22 cellular contexts compared by ENCODE assay signal in the genomic region with DNA sequence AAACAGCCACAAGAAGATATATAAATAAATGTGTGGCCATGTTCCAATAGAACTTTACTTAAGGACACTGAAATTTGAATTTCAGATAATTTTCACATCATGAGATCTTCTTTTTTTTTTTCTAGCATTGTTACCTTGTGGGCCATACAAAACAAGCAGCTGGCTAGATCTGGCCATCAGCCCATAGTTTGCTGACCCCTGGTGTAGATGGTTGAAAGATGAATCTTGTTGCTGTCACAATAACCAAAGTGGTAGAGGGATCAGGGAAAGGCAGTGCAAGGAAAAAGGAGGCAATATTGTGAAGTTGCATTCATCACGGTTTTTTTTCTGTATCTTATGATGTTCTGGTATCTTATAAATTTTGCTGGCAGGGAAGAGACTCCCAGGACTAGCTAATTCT.
"Had no signal": no experiment of that assay in that cellular context is flagged by ENCODE, and none has a peak within 500 bp of the region (broad histone marks: within the 10 kb centered on the region; RNA-seq: fewer than 3 reads in every experiment).

No MANE protein-coding gene starts in this region.

- ATAC-seq: activated CD4-positive, alpha-beta T cell treated with anti-CD3 and anti-CD28 coated beads for 36 hours; body of pancreas; lower lobe of right lung had no signal

- H3K4me3 Mint-ChIP-seq: activated CD4-positive, alpha-beta T cell treated with anti-CD3 and anti-CD28 coated beads for 36 hours; activated naive CD8-positive, alpha-beta T cell treated with anti-CD3 and anti-CD28 coated beads, Interleukin-2, amount 10 ng/mL, durations not matched to agents 7 days and 5 days; mesothelial cell of epicardium; T-helper 1 cell treated with Interleukin-12 subunit alpha and Interleukin-12 subunit beta and Interleukin-4 antibody, amounts not matched to agents 30 μg/mL and 1 μg/mL, for 36 hours had no signal

- DNase-seq: activated CD4-positive, alpha-beta T cell treated with anti-CD3 and anti-CD28 coated beads for 36 hours; activated CD4-positive, alpha-beta T cell treated with anti-CD3 and anti-CD28 coated beads, Interleukin-2, amount 50 U/mL, for 48 hours; activated naive CD4-positive, alpha-beta T cell; activated naive CD8-positive, alpha-beta T cell treated with anti-CD3 and anti-CD28 coated beads, Interleukin-2, amount 10 ng/mL, durations not matched to agents 7 days and 5 days; activated T-cell treated with anti-CD3 and anti-CD28 coated beads for 4 hours; amygdala; body of pancreas; foreskin melanocyte; glutamatergic neuron; hippocampal formation; lower lobe of right lung; stimulated activated CD4-positive, alpha-beta T cell treated with anti-CD3 and anti-CD28 coated beads, Interleukin-12 subunit alpha, Interleukin-12 subunit beta, amount 100 ng/mL, for 4 hours; stimulated activated CD4-positive, alpha-beta T cell treated with anti-CD3 and anti-CD28 coated beads, Interleukin-1b, Interleukin-23, amount 100 ng/mL, for 48 hours; stimulated activated CD8-positive, alpha-beta memory T cell treated with anti-CD3 and anti-CD28 coated beads, Interleukin-4, amount 100 ng/mL, for 48 hours; stimulated activated naive CD4-positive, alpha-beta T cell treated with Interleukin-2 at 50 U/mL for 16 hours; transverse colon; uterus; WERI-Rb-1 had no signal

- H3K27ac Mint-ChIP-seq: activated CD4-positive, alpha-beta T cell treated with anti-CD3 and anti-CD28 coated beads for 36 hours; activated naive CD8-positive, alpha-beta T cell treated with anti-CD3 and anti-CD28 coated beads, Interleukin-2, amount 10 ng/mL, durations not matched to agents 7 days and 5 days; T-helper 1 cell treated with Interleukin-12 subunit alpha and Interleukin-12 subunit beta and Interleukin-4 antibody, amounts not matched to agents 30 μg/mL and 1 μg/mL, for 36 hours had no signal

- H3K27me3 Mint-ChIP-seq: activated CD4-positive, alpha-beta T cell treated with anti-CD3 and anti-CD28 coated beads for 36 hours; activated naive CD8-positive, alpha-beta T cell treated with anti-CD3 and anti-CD28 coated beads, Interleukin-2, amount 10 ng/mL, durations not matched to agents 7 days and 5 days had no signal

- H3K9me3 Mint-ChIP-seq: mesothelial cell of epicardium; T-helper 1 cell treated with Interleukin-12 subunit alpha and Interleukin-12 subunit beta and Interleukin-4 antibody, amounts not matched to agents 30 μg/mL and 1 μg/mL, for 36 hours had no signal

- H3K27ac ChIP-seq: body of pancreas, lower lobe of right lung, prostate gland, right atrium auricular region, transverse colon, uterus had no signal
